Comparison of ENCODE assay signal across 13 cellular contexts in genomic region chr1:160625725-160626498, GRCh38. TPM values are rescaled to one million over a fixed set of nuclear protein-coding genes. Genes with fewer than 3 reads are reported as not detected.
DNase-seq lines count a peak whose midpoint lies in the region; ATAC-seq, FAIRE-seq and TF ChIP-seq lines count a peak whose summit lies in the region.
"Had no signal": no experiment of that assay in that cellular context is flagged by ENCODE, and none has a peak within 500 bp of the region (broad histone marks: within the 10 kb centered on the region; RNA-seq: fewer than 3 reads in every experiment).

No MANE protein-coding gene starts in this region.

- intact Hi-C loops in vagina (cut with DNase I), result no loop called here

- no peaks in the 10 kb centered on the region for H3K27me3 ChIP-seq in vagina

- no peak overlapping the region for H3K4me3 ChIP-seq in vagina

- no peak for TF ChIP-seq CTCF in vagina (IDR thresholded peaks at IDR 0.05)

- no peaks in the 10 kb centered on the region for H3K4me1 ChIP-seq in vagina

- TF ChIP-seq POLR2A in GM12891 (IDR thresholded peaks at IDR 0.05; ENCODE audit: low read depth, low read length) (0 out of 2 replicates have a peak, but pooled peaks have one; percentile 18), vagina (IDR thresholded peaks at IDR 0.05) (no peak)

- peak; percentile 86 for FAIRE-seq in GM12891 (lab: Jason Lieb, UNC)
- FAIRE-seq: D721Med had no signal

- no peak overlapping the region for H3K27ac ChIP-seq in vagina

- DNase-seq in GM12891 (ENCODE audit: insufficient read length, low spot score) (no peak), T follicular helper cell (ENCODE audit: low read depth) (peak; percentile 22), vagina (ENCODE audit: extremely low spot score in 2 of 2) (no peak), ecto neural progenitor cell (ENCODE audit: low spot score) (no peak), cerebellum (ENCODE audit: low spot score) (no peak)
- peak; percentile 87 for DNase-seq in activated effector memory CD4-positive, alpha-beta T cell treated with anti-CD3 and anti-CD28 coated beads, Interleukin-2, amount 50 U/mL, for 16 hours
- DNase-seq in stimulated activated CD4-positive, alpha-beta T cell treated with anti-CD3 and anti-CD28 coated beads, Interleukin-2, amount 100 ng/mL, for 24 hours, result peak; percentile 75 to 76
- DNase-seq: NCI-H1417, SHP77 treated with DMSO at 0.1 percent for 48 hours had no signal

- no peak for ATAC-seq in GM21526 (IDR thresholded peaks at IDR 0.05; ENCODE audit: low FRiP score, unreplicated experiment)

- H3K9me3 ChIP-seq in vagina, result no peaks in the 10 kb centered on the region

- H3K36me3 ChIP-seq in vagina, result no peaks in the 10 kb centered on the region

TF ChIP-seq in GM12891, 5 proteins besides CTCF, POLR2A, EP300 and RAD21:
- TF ChIP-seq PAX5 (IDR thresholded peaks at IDR 0.05; ENCODE audit: insufficient read depth, low read length, severe bottlenecking), result no peak
- peak; percentile 28; the same call in 1 of the 2 replicates for TF ChIP-seq SPI1 (IDR thresholded peaks at IDR 0.05; ENCODE audit: low read depth, low read length)
- TF ChIP-seq TAF1 (IDR thresholded peaks at IDR 0.05; ENCODE audit: low read depth, low read length), result no peak
- peak; percentile 62 for TF ChIP-seq POLR2AphosphoS5 (IDR thresholded peaks at IDR 0.05; ENCODE audit: low read depth, low read length)
- TF ChIP-seq POU2F2 (IDR thresholded peaks at IDR 0.05; ENCODE audit: low read depth, low read length), result 0 out of 2 replicates have a peak, but pooled peaks have one; percentile 31

RNA-seq across cellular contexts. Expression of gene SLAMF1, which starts 20.9 kb away (rescaled TPM):
- 102 TPM for polyA plus RNA-seq in GM12891 (2012; ENCODE audit: low read depth, missing spikeins)
- 6.9 TPM for total RNA-seq in vagina
- not detected for total RNA-seq in cerebellum
- total RNA-seq: glomerular endothelial cell, neural crest cell had no signal

RNA-seq across cellular contexts. Expression of gene CD84, which starts 46.6 kb away (rescaled TPM):
- polyA plus RNA-seq in GM12891 (2012; ENCODE audit: low read depth, missing spikeins), result 14.9 TPM
- total RNA-seq in vagina, result 8.1 TPM
- 2.1 TPM for total RNA-seq in cerebellum
- total RNA-seq: glomerular endothelial cell, neural crest cell had no signal

Comparison
In these comparisons a context has a peak if more than half of its experiments do, and no peak if none do; other contexts are left out.
1. DNase-seq: peak in T follicular helper cell (single experiment), activated effector memory CD4-positive, alpha-beta T cell treated with anti-CD3 and anti-CD28 coated beads, Interleukin-2, amount 50 U/mL, for 16 hours (single experiment) and stimulated activated CD4-positive, alpha-beta T cell treated with anti-CD3 and anti-CD28 coated beads, Interleukin-2, amount 100 ng/mL, for 24 hours (2 of 2); none in GM12891 (single experiment), vagina (0 of 2), ecto neural progenitor cell (single experiment) and cerebellum (single experiment).